ENCODE assay signal across 8 cellular contexts in the genomic region with DNA sequence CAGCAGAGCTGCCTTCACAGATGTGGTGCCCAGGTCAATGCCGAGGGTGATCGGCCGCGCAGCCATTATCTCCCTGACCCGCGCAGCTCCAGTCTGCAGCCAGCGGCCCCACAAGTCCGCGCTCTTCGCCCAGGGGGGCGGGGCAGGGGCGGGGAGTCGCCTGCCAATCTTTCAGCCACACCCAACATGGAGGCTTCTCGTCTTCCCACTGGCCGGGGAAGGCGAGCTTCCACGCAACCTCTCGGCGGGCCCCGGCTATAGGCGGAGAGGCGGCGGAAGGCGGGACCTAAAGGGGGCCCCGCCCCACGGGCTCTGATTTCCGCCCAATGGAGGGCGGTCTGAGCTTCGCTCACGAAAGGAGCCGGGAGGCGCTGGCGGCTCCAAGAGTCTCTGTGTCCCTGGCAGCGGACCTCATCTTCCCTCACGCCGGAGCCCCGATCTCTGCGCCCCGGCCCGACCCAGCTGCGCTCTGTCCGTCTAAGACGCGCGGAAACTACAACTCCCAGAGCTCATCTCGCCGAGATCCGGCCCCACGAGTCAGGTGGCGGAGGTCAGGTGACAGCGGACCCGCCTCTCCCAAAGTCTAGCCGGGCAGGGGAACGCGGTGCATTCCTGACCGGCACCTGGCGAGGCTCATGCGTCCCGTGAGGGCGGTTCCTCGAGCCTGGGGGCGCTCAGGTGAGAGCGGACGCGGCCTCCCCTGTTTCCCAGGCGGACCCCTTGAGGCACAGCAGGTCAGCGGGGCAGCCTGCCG. TPM values are rescaled to one million over a fixed set of nuclear protein-coding genes. Genes with fewer than 3 reads are reported as not detected.
DNase-seq lines count a peak whose midpoint lies in the region; ATAC-seq and TF ChIP-seq lines count a peak whose summit lies in the region.

TSS of gene CTNS (plus strand) at position 607 of the 754 bp plus-strand sequence. CDS start 3,447 bp downstream, outside the sequence.
A gene with protein sequence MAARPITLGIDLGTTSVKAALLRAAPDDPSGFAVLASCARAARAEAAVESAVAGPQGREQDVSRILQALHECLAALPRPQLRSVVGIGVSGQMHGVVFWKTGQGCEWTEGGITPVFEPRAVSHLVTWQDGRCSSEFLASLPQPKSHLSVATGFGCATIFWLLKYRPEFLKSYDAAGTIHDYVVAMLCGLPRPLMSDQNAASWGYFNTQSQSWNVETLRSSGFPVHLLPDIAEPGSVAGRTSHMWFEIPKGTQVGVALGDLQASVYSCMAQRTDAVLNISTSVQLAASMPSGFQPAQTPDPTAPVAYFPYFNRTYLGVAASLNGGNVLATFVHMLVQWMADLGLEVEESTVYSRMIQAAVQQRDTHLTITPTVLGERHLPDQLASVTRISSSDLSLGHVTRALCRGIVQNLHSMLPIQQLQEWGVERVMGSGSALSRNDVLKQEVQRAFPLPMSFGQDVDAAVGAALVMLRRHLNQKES (minus strand): TSS at position 97 of the 754 bp plus-strand sequence. CDS start 31 bp downstream, at position 66.

- intact Hi-C loops in transverse colon (cut with DNase I; ENCODE audit: low total_unique reads), result no loop called here

- ATAC-seq in HG02798 (IDR thresholded peaks at IDR 0.05; ENCODE audit: poor library complexity, unreplicated experiment), result peak; percentile 96

- no CpG with 5 or more reads among the region's 68 CpGs for WGBS in trophoblast cell (ENCODE audit: extremely low coverage, insufficient coverage, insufficient read length)
- WGBS in transverse colon (ENCODE audit: low coverage in 1 of 2), 2 donors, result 0% methylated on average over 42 of the region's 68 CpGs; no CpG with 5 or more reads in 1 of the 2 donors

- H2BK120ac ChIP-seq in trophoblast cell (ENCODE audit: insufficient read depth, low read length, poor library complexity), result peak within 1 kb of the TSS; percentile 97

- H2AK5ac ChIP-seq in trophoblast cell (ENCODE audit: low read length), result no peak within 1 kb of the TSS

- peaks cover 5% of the 10 kb centered on the region for H3K79me1 ChIP-seq in trophoblast cell (ENCODE audit: low read length)

- H2BK5ac ChIP-seq in trophoblast cell (ENCODE audit: low read depth, low read length, poor library complexity), result peak within 1 kb of the TSS; percentile 99

- in situ Hi-C loops in transverse colon (cut with MboI; ENCODE audit: low pct_ligation_motif_present in 1 of 4, low pct_unique_long_range_greater_than_20kb in 1 of 4, low sequenced_read_pairs in 3 of 4), result loop anchor here in 3 of 4 donors (25.0 kb wide), 1 partner anchor 599 kb away; no protein-coding TSS in a partner anchor

- H3K4me1 ChIP-seq in adipocyte (ENCODE audit: control insufficient read depth, insufficient read depth, low read length) (peaks cover 28% of the 10 kb centered on the region), cardiac muscle cell (ENCODE audit: low read depth) (peaks cover 16% of the 10 kb centered on the region), trophoblast cell (ENCODE audit: control insufficient read depth in 1 of 2, insufficient read depth in 2 of 2, low read length in 2 of 2) (peaks cover 2 to 4% of the 10 kb centered on the region in 2 experiments), transverse colon (peaks cover 7 to 25% (median 15%) of the 10 kb centered on the region in 4 donors)

- TF ChIP-seq CTCF in GM12875 (IDR thresholded peaks at IDR 0.05; ENCODE audit: borderline replicate concordance, insufficient read depth, low read depth, low read length) (no peak), cardiac muscle cell (IDR thresholded peaks at IDR 0.05; ENCODE audit: low read depth, low read length) (no peak), transverse colon (IDR thresholded peaks at IDR 0.05) (peak in 1 of 5 experiments; percentile 22)

- H3K4me2 ChIP-seq in trophoblast cell (ENCODE audit: low read length), result peak within 1 kb of the TSS; percentile 82

- H3K27me3 ChIP-seq in adipocyte (replicated peaks; ENCODE audit: control insufficient read depth, insufficient read depth, low read length), result no peaks in the 10 kb centered on the region
- H3K27me3 ChIP-seq in cardiac muscle cell, result no peaks in the 10 kb centered on the region
- H3K27me3 ChIP-seq in trophoblast cell (ENCODE audit: insufficient read depth, low read length), result no peaks in the 10 kb centered on the region
- H3K27me3 ChIP-seq in transverse colon, result no peaks in the 10 kb centered on the region

- H4K8ac ChIP-seq in trophoblast cell (ENCODE audit: low read depth, low read length), result peak within 1 kb of the TSS; percentile 98

- H3K4me3 ChIP-seq in GM12875 (ENCODE audit: low read depth, low read length), result peak within 1 kb of the TSS; percentile 81
- peak within 1 kb of the TSS; percentile 96 for H3K4me3 ChIP-seq in adipocyte (ENCODE audit: low read length)
- H3K4me3 ChIP-seq in cardiac muscle cell, result peak within 1 kb of the TSS; percentile 76
- H3K4me3 ChIP-seq in trophoblast cell (ENCODE audit: low read depth, low read length), result peak within 1 kb of the TSS; percentile 97
- peak within 1 kb of the TSS; percentile 81 to 87 (median 84) for H3K4me3 ChIP-seq in transverse colon

- TF ChIP-seq POLR2A in transverse colon (IDR thresholded peaks at IDR 0.05), result peak; percentile 77

- no peak for TF ChIP-seq EP300 in transverse colon (IDR thresholded peaks at IDR 0.05; ENCODE audit: low read depth)

- H3K9me3 ChIP-seq in adipocyte (ENCODE audit: control insufficient read depth, low read length), result no peaks in the 10 kb centered on the region
- H3K9me3 ChIP-seq in cardiac muscle cell (ENCODE audit: low read depth), result no peaks in the 10 kb centered on the region
- no peaks in the 10 kb centered on the region for H3K9me3 ChIP-seq in trophoblast cell (ENCODE audit: insufficient read depth, low read depth, low read length)
- H3K9me3 ChIP-seq in transverse colon, result no peaks in the 10 kb centered on the region

- peak within 1 kb of the TSS; percentile 97 for H4K12ac ChIP-seq in trophoblast cell (ENCODE audit: low read depth, low read length)

- DNase-seq in NCI-H1436 (lab: John Stamatoyannopoulos, UW) (peak; percentile 95), T follicular helper cell (ENCODE audit: low read depth) (peak; percentile 92), adipocyte (ENCODE audit: low read depth) (peak; percentile 99), cardiac muscle cell (ENCODE audit: low read depth in 1 of 2, low spot score in 1 of 2) (peak; percentile 98), trophoblast cell (peak; percentile 98 to 99), transverse colon (peak; percentile 97)

- H3K79me2 ChIP-seq in trophoblast cell (ENCODE audit: control insufficient read depth, insufficient read depth, low read length, poor library complexity), result peaks cover 10% of the 10 kb centered on the region

- peak within 1 kb of the TSS; percentile 98 for H3K14ac ChIP-seq in trophoblast cell (ENCODE audit: low read length)

- H4K91ac ChIP-seq in trophoblast cell (ENCODE audit: low read depth, low read length), result peak within 1 kb of the TSS; percentile 97

- peak within 1 kb of the TSS; percentile 62 for H2BK12ac ChIP-seq in trophoblast cell (ENCODE audit: low read length)

- peak within 1 kb of the TSS; percentile 95 for H2AFZ ChIP-seq in trophoblast cell (ENCODE audit: insufficient read depth, low read length, poor library complexity)

- H3K27ac ChIP-seq in cardiac muscle cell (peak within 1 kb of the TSS; percentile 86), trophoblast cell (ENCODE audit: low read depth, low read length) (peak within 1 kb of the TSS; percentile 96), transverse colon (peak within 1 kb of the TSS; percentile 94 to 96 (median 96))

- H3K23ac ChIP-seq in trophoblast cell (ENCODE audit: low read length), result no peak within 1 kb of the TSS

- H3K9ac ChIP-seq in adipocyte (ENCODE audit: low read length) (peak within 1 kb of the TSS; percentile 91), trophoblast cell (ENCODE audit: low read length) (peak within 1 kb of the TSS; percentile 91)

- H3K36me3 ChIP-seq in adipocyte (ENCODE audit: control insufficient read depth, insufficient read depth, low read length, severe bottlenecking), result peaks cover 7% of the 10 kb centered on the region
- no peaks in the 10 kb centered on the region for H3K36me3 ChIP-seq in cardiac muscle cell
- peaks cover 8 to 14% of the 10 kb centered on the region in 2 experiments for H3K36me3 ChIP-seq in trophoblast cell (ENCODE audit: control insufficient read depth in 1 of 2, insufficient read depth in 2 of 2, low read length in 2 of 2)
- no peaks in the 10 kb centered on the region for H3K36me3 ChIP-seq in transverse colon

- H3K4ac ChIP-seq in trophoblast cell (ENCODE audit: low read depth, low read length), result peak within 1 kb of the TSS; percentile 85

- peak within 1 kb of the TSS; percentile 93 for H3K18ac ChIP-seq in trophoblast cell (ENCODE audit: low read length)

RNA-seq across cellular contexts. Expression of gene CTNS, which starts in this region (rescaled TPM):
- total RNA-seq in cardiac muscle cell (17.0 and 21.1 TPM in 2 replicates), transverse colon (10 to 100 TPM in 3 of 4 donors, 1 to 10 TPM in 1; 1.2 to 25.7 (median 18.8) TPM)
- polyA plus RNA-seq in cardiac muscle cell, result 13.5 and 17.8 TPM in 2 replicates
- polyA plus RNA-seq in trophoblast cell (2013), result 13.4 and 14.2 TPM in 2 replicates

RNA-seq across cellular contexts. Expression of the second gene that starts in this region (rescaled TPM):
- total RNA-seq in cardiac muscle cell (6.1 and 8.8 TPM in 2 replicates), transverse colon (10 to 100 TPM in 3 of 4 donors, 1 to 10 TPM in 1; 9.0 to 50.9 (median 24.2) TPM)
- polyA plus RNA-seq in cardiac muscle cell, result 3.6 and 5.0 TPM in 2 replicates
- 6.7 and 6.9 TPM in 2 replicates for polyA plus RNA-seq in trophoblast cell (2013)

Comparison
In these comparisons a context has a peak if more than half of its experiments do, and no peak if none do; other contexts are left out.
1. Peak in every context shown above with its lines: DNase-seq, ATAC-seq, H3K4me3 ChIP-seq and H3K27ac ChIP-seq.